In genomic region chr7:47329320-47329926, GRCh38 we compare ENCODE assay signal across 11 cellular contexts.
A peak's percentile ranks its signal among the peaks of the same experiment; 100 is the strongest.
DNase-seq lines count a peak whose midpoint lies in the region; TF ChIP-seq lines count a peak whose summit lies in the region.
"Had no signal": no experiment of that assay in that cellular context is flagged by ENCODE, and none has a peak within 500 bp of the region (broad histone marks: within the 10 kb centered on the region; RNA-seq: fewer than 3 reads in every experiment).

No MANE protein-coding gene starts in this region.

- peak overlapping the region in 4 of 5 experiments; percentile 78 to 84 (median 78) for H3K4me3 Mint-ChIP-seq in brain
- H3K4me3 Mint-ChIP-seq: activated CD8-positive, alpha-beta memory T cell treated with anti-CD3 and anti-CD28 coated beads, Interleukin-2, amount 10 ng/mL, durations not matched to agents 7 days and 5 days had no signal

- no peaks in the 10 kb centered on the region for H3K27me3 ChIP-seq in AG04450 (ENCODE audit: control insufficient read depth, insufficient read depth, low read length)
- H3K27me3 ChIP-seq in prostate gland (replicated peaks; ENCODE audit: insufficient read depth) = no peaks in the 10 kb centered on the region
- H3K27me3 ChIP-seq in MG63 = no peaks in the 10 kb centered on the region

- H3K27ac ChIP-seq in AG04450 (ENCODE audit: low read depth, low read length) = peak overlapping the region; percentile 47
- peak overlapping the region; percentile 22 to 40 for H3K27ac ChIP-seq in prostate gland

- peaks cover 7% of the 10 kb centered on the region for H3K27me3 Mint-ChIP-seq in brain
- H3K27me3 Mint-ChIP-seq: activated CD8-positive, alpha-beta memory T cell treated with anti-CD3 and anti-CD28 coated beads, Interleukin-2, amount 10 ng/mL, durations not matched to agents 7 days and 5 days had no signal

- H3K4me1 ChIP-seq in prostate gland (replicated peaks) = peaks cover 11% of the 10 kb centered on the region

- intact Hi-C loops in prostate gland (cut with DNase I) = no loop called here

- peaks cover 87% of the 10 kb centered on the region for H3K4me1 Mint-ChIP-seq in brain
- H3K4me1 Mint-ChIP-seq: activated CD8-positive, alpha-beta memory T cell treated with anti-CD3 and anti-CD28 coated beads, Interleukin-2, amount 10 ng/mL, durations not matched to agents 7 days and 5 days had no signal

- H3K36me3 ChIP-seq in prostate gland (no peaks in the 10 kb centered on the region), MG63 (peaks cover 4% of the 10 kb centered on the region)

- no peaks in the 10 kb centered on the region for H3K36me3 Mint-ChIP-seq in brain
- H3K36me3 Mint-ChIP-seq: activated CD8-positive, alpha-beta memory T cell treated with anti-CD3 and anti-CD28 coated beads, Interleukin-2, amount 10 ng/mL, durations not matched to agents 7 days and 5 days had no signal

- no peak for TF ChIP-seq POLR2A in prostate gland (IDR thresholded peaks at IDR 0.05)

- no peak for TF ChIP-seq CTCF in AG04450 (IDR thresholded peaks at IDR 0.05; ENCODE audit: low read depth, low read length)
- TF ChIP-seq CTCF in brain (conservative IDR thresholded peaks at IDR 0.05) = no peak
- TF ChIP-seq CTCF in prostate gland (IDR thresholded peaks at IDR 0.05) = no peak

- peak overlapping the region; percentile 18 to 96 (median 93) for H3K27ac Mint-ChIP-seq in brain
- H3K27ac Mint-ChIP-seq: activated CD8-positive, alpha-beta memory T cell treated with anti-CD3 and anti-CD28 coated beads, Interleukin-2, amount 10 ng/mL, durations not matched to agents 7 days and 5 days had no signal

- POLR2A ChIA-PET in AG04450 (lab: Yijun Ruan, JAX) = no interaction called here

- peaks cover 0 to 8% (median 0%) of the 10 kb centered on the region in 5 experiments for H3K9me3 Mint-ChIP-seq in brain

- CTCF ChIA-PET in AG04450 (lab: Charles Lee) = no interaction called here

- WGBS in prostate gland = 75% methylated on average over 19 of the region's 19 CpGs

- H3K4me3 ChIP-seq in AG04450 (ENCODE audit: low read depth, low read length) (no peak overlapping the region), prostate gland (no peak overlapping the region), MG63 (no peak overlapping the region)

- DNase-seq in AG04450 (ENCODE audit: low read depth, low spot score) (no peak), islet precursor cell (peak; percentile 72), prostate gland (ENCODE audit: low spot score) (no peak), MG63 (no peak), DMS53 (lab: John Stamatoyannopoulos, UW) (no peak), NCI-H226 (no peak), NCI-H82 treated with DMSO at 0.1 percent for 48 hours (lab: John Stamatoyannopoulos, UW; ENCODE audit: unreplicated experiment) (no peak)
- DNase-seq: activated CD8-positive, alpha-beta memory T cell treated with anti-CD3 and anti-CD28 coated beads, Interleukin-2, amount 10 ng/mL, durations not matched to agents 7 days and 5 days; NCI-H1417 treated with DMSO at 0.1 percent for 48 hours; retina had no signal

- no peaks in the 10 kb centered on the region for H3K9me3 ChIP-seq in AG04450 (ENCODE audit: control insufficient read depth, insufficient read depth, low read length)
- no peaks in the 10 kb centered on the region for H3K9me3 ChIP-seq in prostate gland
- no peaks in the 10 kb centered on the region for H3K9me3 ChIP-seq in MG63
